ENCODE assay signal across 8 cellular contexts in genomic region chr9:107284636-107285035, GRCh38. TPM values are rescaled to one million over a fixed set of nuclear protein-coding genes. Genes with fewer than 3 reads are reported as not detected.
DNase-seq lines count a peak whose midpoint lies in the region; TF ChIP-seq lines count a peak whose summit lies in the region.

No MANE protein-coding gene starts in this region.

- H3K9me3 Mint-ChIP-seq in activated naive CD4-positive, alpha-beta T cell treated with anti-CD3 and anti-CD28 coated beads for 36 hours, result no peaks in the 10 kb centered on the region
- H3K9me3 Mint-ChIP-seq in type B pancreatic cell, result no peaks in the 10 kb centered on the region

- H3K4me1 ChIP-seq in adipocyte (ENCODE audit: control insufficient read depth, insufficient read depth, low read length), result peaks cover 37% of the 10 kb centered on the region

- no peak overlapping the region for H3K27ac ChIP-seq in RWPE1

- peak overlapping the region; percentile 99 for H3K9ac ChIP-seq in adipocyte (ENCODE audit: low read length)

- H3K4me3 ChIP-seq in adipocyte (ENCODE audit: low read length) (peak overlapping the region; percentile 99), lower leg skin (ENCODE audit: low read depth, poor library complexity, severe bottlenecking) (peak overlapping the region; percentile 99)

- H3K27me3 ChIP-seq in adipocyte (replicated peaks; ENCODE audit: control insufficient read depth, insufficient read depth, low read length), result no peaks in the 10 kb centered on the region

- peak overlapping the region; percentile 86 for H3K4me3 Mint-ChIP-seq in activated naive CD4-positive, alpha-beta T cell treated with anti-CD3 and anti-CD28 coated beads for 36 hours
- H3K4me3 Mint-ChIP-seq in type B pancreatic cell, result peak overlapping the region; percentile 100

- peaks cover 7% of the 10 kb centered on the region for H3K36me3 Mint-ChIP-seq in activated naive CD4-positive, alpha-beta T cell treated with anti-CD3 and anti-CD28 coated beads for 36 hours (ENCODE audit: low read depth)
- H3K36me3 Mint-ChIP-seq in type B pancreatic cell, result peaks cover 5% of the 10 kb centered on the region

- POLR2A ChIA-PET in RWPE1 (lab: Yijun Ruan, JAX; ENCODE audit: low non-redundant PET), result interaction anchor here (1.0 kb wide), 1 partner anchor 12 kb away, joined by 7 read pairs; no protein-coding TSS in a partner anchor

- intact Hi-C loops in activated naive CD4-positive, alpha-beta T cell treated with anti-CD3 and anti-CD28 coated beads for 36 hours (cut with micrococcal nuclease), result loop anchor here (2.0 to 10.0 kb wide), 4 partner anchors 14 to 1730 kb away; partner anchors contain the start of genes FKTN and KLF4
- intact Hi-C loops in lower leg skin (cut with DNase I; ENCODE audit: low total_unique reads), result no loop called here

- TF ChIP-seq POLR2A in lower leg skin (IDR thresholded peaks at IDR 0.05), result no peak

- peak overlapping the region; percentile 88 for H3K27ac Mint-ChIP-seq in activated naive CD4-positive, alpha-beta T cell treated with anti-CD3 and anti-CD28 coated beads for 36 hours
- H3K27ac Mint-ChIP-seq in type B pancreatic cell, result peak overlapping the region; percentile 79

- no peaks in the 10 kb centered on the region for H3K36me3 ChIP-seq in adipocyte (ENCODE audit: control insufficient read depth, insufficient read depth, low read length, severe bottlenecking)

- H3K9me3 ChIP-seq in adipocyte (ENCODE audit: control insufficient read depth, low read length), result no peaks in the 10 kb centered on the region

- TF ChIP-seq CTCF in lower leg skin (IDR thresholded peaks at IDR 0.05), result no peak
- TF ChIP-seq CTCF in type B pancreatic cell (conservative IDR thresholded peaks at IDR 0.05), result no peak
- TF ChIP-seq CTCF in RWPE1 (conservative IDR thresholded peaks at IDR 0.05; ENCODE audit: low read depth), result no peak

- H3K27me3 Mint-ChIP-seq in activated naive CD4-positive, alpha-beta T cell treated with anti-CD3 and anti-CD28 coated beads for 36 hours (ENCODE audit: low read depth), result no peaks in the 10 kb centered on the region
- no peaks in the 10 kb centered on the region for H3K27me3 Mint-ChIP-seq in type B pancreatic cell

- peaks cover 61% of the 10 kb centered on the region for H3K4me1 Mint-ChIP-seq in activated naive CD4-positive, alpha-beta T cell treated with anti-CD3 and anti-CD28 coated beads for 36 hours (ENCODE audit: low read depth)
- H3K4me1 Mint-ChIP-seq in type B pancreatic cell (ENCODE audit: unreplicated experiment), result peaks cover 34% of the 10 kb centered on the region

- CTCF ChIA-PET in activated naive CD4-positive, alpha-beta T cell treated with anti-CD3 and anti-CD28 coated beads for 36 hours (lab: Charles Lee), result interaction anchor here (0.8 to 1.3 kb wide), 2 partner anchors 20 to 24 kb away, joined by 3 to 8 read pairs; no protein-coding TSS in a partner anchor
- CTCF ChIA-PET in RWPE1 (lab: Yijun Ruan, JAX), result interaction anchor here (0.6 to 1.4 kb wide), 3 partner anchors 25 to 57 kb away, joined by 4 to 9 read pairs (median 4); no protein-coding TSS in a partner anchor

- no peak for DNase-seq in activated naive CD4-positive, alpha-beta T cell treated with anti-CD3 and anti-CD28 coated beads for 36 hours
- no peak for DNase-seq in activated naive CD4-positive, alpha-beta T cell (lab: John Stamatoyannopoulos, UW)
- no peak for DNase-seq in adipocyte (ENCODE audit: low read depth)
- DNase-seq in lower leg skin (ENCODE audit: low spot score in 2 of 2), result no peak
- DNase-seq in type B pancreatic cell (ENCODE audit: extremely low spot score, unreplicated experiment), result no peak
- DNase-seq in RWPE1 (ENCODE audit: low spot score), result no peak
- DNase-seq in HUDEP-2 (lab: John Stamatoyannopoulos, UW; ENCODE audit: unreplicated experiment in 76 of 76), result no peak
- no peak for DNase-seq in activated CD4-positive, alpha-beta T cell treated with anti-CD3 and anti-CD28 coated beads for 48 hours

- 3% methylated on average over 6 of the region's 6 CpGs for WGBS in lower leg skin, 2 donors

RNA-seq across cellular contexts. Expression of gene RAD23B, which starts 1.6 kb away (rescaled TPM):
- total RNA-seq in activated naive CD4-positive, alpha-beta T cell treated with anti-CD3 and anti-CD28 coated beads for 36 hours, result 100 to 1,000 TPM; 106 to 109 TPM
- total RNA-seq in lower leg skin, result 100 to 1,000 TPM in 3 of 4 donors, 10 to 100 TPM in 1; 88.6 to 136 (median 114) TPM
- 134 and 186 TPM in 2 replicates for total RNA-seq in type B pancreatic cell (ENCODE audit: low replicate concordance)
